Comparison of ENCODE assay signal across 2 cellular contexts in the genomic region with DNA sequence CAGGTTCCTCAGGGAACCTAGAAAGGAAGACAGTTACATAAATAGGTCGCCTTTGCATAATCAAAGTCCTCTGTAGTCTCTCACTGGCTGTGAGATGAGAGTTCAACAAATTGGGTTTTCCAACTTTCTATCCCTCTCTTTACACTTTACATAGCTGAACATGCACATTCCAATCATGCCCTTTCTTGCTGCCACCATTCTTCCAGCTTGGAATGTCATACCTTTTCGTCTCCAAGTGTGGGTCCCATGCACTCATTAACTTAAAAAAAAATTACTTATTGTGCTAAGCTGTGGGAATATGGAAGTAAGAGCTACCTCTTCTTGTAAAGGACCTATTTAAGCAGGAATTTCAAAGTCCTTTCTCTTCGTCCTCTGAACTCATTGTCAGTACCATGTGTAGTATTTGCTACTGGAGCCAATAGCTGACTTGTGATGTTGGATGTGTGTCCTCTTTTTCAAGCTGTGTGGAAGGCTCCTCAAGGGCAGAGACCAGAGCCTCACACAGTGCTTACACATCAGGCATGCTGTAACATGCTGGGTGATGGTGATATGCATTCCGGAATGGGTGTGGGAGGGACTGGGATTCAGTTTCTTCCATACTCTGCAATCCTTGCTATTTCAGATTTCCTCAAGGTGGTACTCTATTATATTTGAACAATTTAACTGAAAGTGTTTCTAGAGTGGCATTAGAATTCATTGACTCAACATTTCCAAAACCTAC.
TF ChIP-seq lines count a peak whose summit lies in the region.

No MANE protein-coding gene starts in this region.

TF ChIP-seq in SK-N-SH treated with all-trans-retinoic acid at 6 μM for 48 hours, 23 proteins besides CTCF, POLR2A, EP300 and RAD21 (continued from another document):
- TF ChIP-seq ESRRG (CRISPR knock-in tag; IDR thresholded peaks at IDR 0.05) = no peak
- TF ChIP-seq CSRNP3 (CRISPR knock-in tag; IDR thresholded peaks at IDR 0.05) = no peak
- no peak for TF ChIP-seq TOX (CRISPR knock-in tag; IDR thresholded peaks at IDR 0.05; ENCODE audit: borderline replicate concordance)
- TF ChIP-seq ISL1 (CRISPR knock-in tag; IDR thresholded peaks at IDR 0.05) = no peak
- TF ChIP-seq, protein P1, sequence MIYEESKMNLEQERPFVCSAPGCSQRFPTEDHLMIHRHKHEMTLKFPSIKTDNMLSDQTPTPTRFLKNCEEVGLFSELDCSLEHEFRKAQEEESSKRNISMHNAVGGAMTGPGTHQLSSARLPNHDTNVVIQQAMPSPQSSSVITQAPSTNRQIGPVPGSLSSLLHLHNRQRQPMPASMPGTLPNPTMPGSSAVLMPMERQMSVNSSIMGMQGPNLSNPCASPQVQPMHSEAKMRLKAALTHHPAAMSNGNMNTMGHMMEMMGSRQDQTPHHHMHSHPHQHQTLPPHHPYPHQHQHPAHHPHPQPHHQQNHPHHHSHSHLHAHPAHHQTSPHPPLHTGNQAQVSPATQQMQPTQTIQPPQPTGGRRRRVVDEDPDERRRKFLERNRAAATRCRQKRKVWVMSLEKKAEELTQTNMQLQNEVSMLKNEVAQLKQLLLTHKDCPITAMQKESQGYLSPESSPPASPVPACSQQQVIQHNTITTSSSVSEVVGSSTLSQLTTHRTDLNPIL (CRISPR knock-in tag; IDR thresholded peaks at IDR 0.05; ENCODE audit: low read depth) = no peak
- TF ChIP-seq, protein P2, sequence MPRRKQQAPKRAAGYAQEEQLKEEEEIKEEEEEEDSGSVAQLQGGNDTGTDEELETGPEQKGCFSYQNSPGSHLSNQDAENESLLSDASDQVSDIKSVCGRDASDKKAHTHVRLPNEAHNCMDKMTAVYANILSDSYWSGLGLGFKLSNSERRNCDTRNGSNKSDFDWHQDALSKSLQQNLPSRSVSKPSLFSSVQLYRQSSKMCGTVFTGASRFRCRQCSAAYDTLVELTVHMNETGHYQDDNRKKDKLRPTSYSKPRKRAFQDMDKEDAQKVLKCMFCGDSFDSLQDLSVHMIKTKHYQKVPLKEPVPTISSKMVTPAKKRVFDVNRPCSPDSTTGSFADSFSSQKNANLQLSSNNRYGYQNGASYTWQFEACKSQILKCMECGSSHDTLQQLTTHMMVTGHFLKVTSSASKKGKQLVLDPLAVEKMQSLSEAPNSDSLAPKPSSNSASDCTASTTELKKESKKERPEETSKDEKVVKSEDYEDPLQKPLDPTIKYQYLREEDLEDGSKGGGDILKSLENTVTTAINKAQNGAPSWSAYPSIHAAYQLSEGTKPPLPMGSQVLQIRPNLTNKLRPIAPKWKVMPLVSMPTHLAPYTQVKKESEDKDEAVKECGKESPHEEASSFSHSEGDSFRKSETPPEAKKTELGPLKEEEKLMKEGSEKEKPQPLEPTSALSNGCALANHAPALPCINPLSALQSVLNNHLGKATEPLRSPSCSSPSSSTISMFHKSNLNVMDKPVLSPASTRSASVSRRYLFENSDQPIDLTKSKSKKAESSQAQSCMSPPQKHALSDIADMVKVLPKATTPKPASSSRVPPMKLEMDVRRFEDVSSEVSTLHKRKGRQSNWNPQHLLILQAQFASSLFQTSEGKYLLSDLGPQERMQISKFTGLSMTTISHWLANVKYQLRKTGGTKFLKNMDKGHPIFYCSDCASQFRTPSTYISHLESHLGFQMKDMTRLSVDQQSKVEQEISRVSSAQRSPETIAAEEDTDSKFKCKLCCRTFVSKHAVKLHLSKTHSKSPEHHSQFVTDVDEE (CRISPR knock-in tag; IDR thresholded peaks at IDR 0.05) = no peak
- no peak for TF ChIP-seq ZFP3 (CRISPR knock-in tag; IDR thresholded peaks at IDR 0.05)
- TF ChIP-seq ZNF70 (CRISPR knock-in tag; IDR thresholded peaks at IDR 0.05) = no peak
- TF ChIP-seq RARB (CRISPR knock-in tag; IDR thresholded peaks at IDR 0.05) = no peak
- no peak for TF ChIP-seq SNAI2 (CRISPR knock-in tag; IDR thresholded peaks at IDR 0.05)
- TF ChIP-seq CSDC2 (CRISPR knock-in tag; IDR thresholded peaks at IDR 0.05) = no peak
- no peak for TF ChIP-seq POU6F1 (CRISPR knock-in tag; IDR thresholded peaks at IDR 0.05; ENCODE audit: borderline replicate concordance, low read depth)
- no peak for TF ChIP-seq OSR1 (CRISPR knock-in tag; IDR thresholded peaks at IDR 0.05)
- no peak for TF ChIP-seq ZFP30 (CRISPR knock-in tag; IDR thresholded peaks at IDR 0.05)
- no peak for TF ChIP-seq ZNF8 (CRISPR knock-in tag; IDR thresholded peaks at IDR 0.05)
- no peak for TF ChIP-seq BACH2 (CRISPR knock-in tag; IDR thresholded peaks at IDR 0.05; ENCODE audit: borderline replicate concordance)

TF ChIP-seq in SK-N-SH, 30 proteins besides CTCF, POLR2A, EP300 and RAD21 (continued from another document):
- TF ChIP-seq ZBTB33 (IDR thresholded peaks at IDR 0.05; ENCODE audit: borderline replicate concordance, low read depth) = no peak
